In genomic region chr13:42048323-42048624, GRCh38 we compare ENCODE assay signal across 8 cellular contexts. TPM values are rescaled to one million over a fixed set of nuclear protein-coding genes. Genes with fewer than 3 reads are reported as not detected.
DNase-seq lines count a peak whose midpoint lies in the region; ATAC-seq, FAIRE-seq and TF ChIP-seq lines count a peak whose summit lies in the region.

No MANE protein-coding gene starts in this region.

- FAIRE-seq in GM12891 (lab: Jason Lieb, UNC) = no peak

- H3K27me3 ChIP-seq in RWPE2 (ENCODE audit: insufficient read depth, poor library complexity, severe bottlenecking) (no peaks in the 10 kb centered on the region), neural progenitor cell (peaks cover 37% of the 10 kb centered on the region)

- peaks cover 2% of the 10 kb centered on the region for H3K36me3 Mint-ChIP-seq in neural progenitor cell

- ATAC-seq in HG02571 (IDR thresholded peaks at IDR 0.05; ENCODE audit: unreplicated experiment) (peak; percentile 28), RWPE2 (ENCODE audit: low read depth) (peak; percentile 27)

- no peaks in the 10 kb centered on the region for H3K9me3 Mint-ChIP-seq in neural progenitor cell

- H3K9ac ChIP-seq in neural progenitor cell = no peak overlapping the region

- H3K27me3 Mint-ChIP-seq in neural progenitor cell (ENCODE audit: insufficient read depth, low read depth) = peaks cover 9% of the 10 kb centered on the region

- H3K27ac ChIP-seq in RWPE2 (ENCODE audit: poor library complexity, severe bottlenecking) (peak overlapping the region; percentile 85), neural progenitor cell (no peak overlapping the region)

- H3K9me3 ChIP-seq in RWPE2 (ENCODE audit: severe bottlenecking) = no peaks in the 10 kb centered on the region
- no peaks in the 10 kb centered on the region for H3K9me3 ChIP-seq in neural progenitor cell (ENCODE audit: low read depth)

- peak overlapping the region; percentile 92 for H3K4me2 ChIP-seq in neural progenitor cell

- no peak for TF ChIP-seq POLR2A in GM12891 (IDR thresholded peaks at IDR 0.05; ENCODE audit: low read depth, low read length)

- H3K4me1 ChIP-seq in RWPE2 (ENCODE audit: insufficient read depth, poor library complexity, severe bottlenecking) (peaks cover 18% of the 10 kb centered on the region), neural progenitor cell (peaks cover 8% of the 10 kb centered on the region)

- H3K36me3 ChIP-seq in RWPE2 (ENCODE audit: low read depth) = peaks cover 19% of the 10 kb centered on the region
- H3K36me3 ChIP-seq in neural progenitor cell = no peaks in the 10 kb centered on the region

- TF ChIP-seq CTCF in RWPE2 (IDR thresholded peaks at IDR 0.05; ENCODE audit: poor library complexity, severe bottlenecking) = no peak
- no peak for TF ChIP-seq CTCF in epithelial cell of proximal tubule (conservative IDR thresholded peaks at IDR 0.05; ENCODE audit: low read depth, low read length)
- TF ChIP-seq CTCF in neural progenitor cell (IDR thresholded peaks at IDR 0.05) = no peak

- peak overlapping the region; percentile 95 for H2AFZ ChIP-seq in neural progenitor cell (replicated peaks)

- peak overlapping the region; percentile 63 for H3K4me3 ChIP-seq in RWPE2 (ENCODE audit: severe bottlenecking)
- H3K4me3 ChIP-seq in epithelial cell of proximal tubule (ENCODE audit: low read depth, low read length) = peak overlapping the region; percentile 86
- peak overlapping the region; percentile 87 for H3K4me3 ChIP-seq in neural progenitor cell

- H3K4me1 Mint-ChIP-seq in neural progenitor cell = peaks cover 11% of the 10 kb centered on the region

- no peak overlapping the region for H3K27ac Mint-ChIP-seq in neural progenitor cell

- DNase-seq in GM12891 (ENCODE audit: insufficient read length, low spot score) = peak; percentile 37
- DNase-seq in RWPE2 (ENCODE audit: low spot score) = no peak
- no peak for DNase-seq in epithelial cell of proximal tubule (ENCODE audit: low read depth)
- DNase-seq in neural progenitor cell (ENCODE audit: low spot score) = no peak
- no peak for DNase-seq in NCI-H2196 treated with DMSO at 0.1 percent for 48 hours (lab: John Stamatoyannopoulos, UW; ENCODE audit: unreplicated experiment)
- no peak for DNase-seq in DMS153 treated with DMSO at 0.1 percent for 48 hours (lab: John Stamatoyannopoulos, UW; ENCODE audit: unreplicated experiment)
- DNase-seq in SW 1271 (lab: John Stamatoyannopoulos, UW) = no peak

- H4K20me1 ChIP-seq in neural progenitor cell (ENCODE audit: low read depth) = peaks cover 44% of the 10 kb centered on the region

- peaks cover 40% of the 10 kb centered on the region for H3K79me2 ChIP-seq in neural progenitor cell (ENCODE audit: low read depth)

- peaks cover 32% of the 10 kb centered on the region for H3F3A ChIP-seq in neural progenitor cell (ENCODE audit: low read depth)

- H3K4me3 Mint-ChIP-seq in neural progenitor cell = peak overlapping the region; percentile 92

TF ChIP-seq in GM12891, 5 proteins besides CTCF, POLR2A, EP300 and RAD21:
- no peak for TF ChIP-seq SPI1 (IDR thresholded peaks at IDR 0.05; ENCODE audit: low read depth, low read length)
- TF ChIP-seq POU2F2 (IDR thresholded peaks at IDR 0.05; ENCODE audit: low read depth, low read length) = no peak
- TF ChIP-seq PAX5 (IDR thresholded peaks at IDR 0.05; ENCODE audit: insufficient read depth, low read length, severe bottlenecking) = no peak
- no peak for TF ChIP-seq TAF1 (IDR thresholded peaks at IDR 0.05; ENCODE audit: low read depth, low read length)
- no peak for TF ChIP-seq POLR2AphosphoS5 (IDR thresholded peaks at IDR 0.05; ENCODE audit: low read depth, low read length)

RNA-seq across cellular contexts. Expression of gene DGKH, which starts 0.2 kb away (rescaled TPM):
- 2.5 TPM for polyA plus RNA-seq in GM12891 (2012; ENCODE audit: low read depth, missing spikeins)
- total RNA-seq in epithelial cell of proximal tubule = 10.0 and 10.3 TPM in 2 replicates
- total RNA-seq in neural progenitor cell (ENCODE audit: low replicate concordance) = 8.4 and 12.1 TPM in 2 replicates
